8 cellular contexts compared by ENCODE assay signal in genomic region chr3:10992017-10992945, GRCh38. TPM values are rescaled to one million over a fixed set of nuclear protein-coding genes. Genes with fewer than 3 reads are reported as not detected.
DNase-seq lines count a peak whose midpoint lies in the region; ATAC-seq and TF ChIP-seq lines count a peak whose summit lies in the region.

SLC6A1 (plus strand) TSS chr3:10992748; CDS start chr3:11017212, 24,464 bp downstream.

- H3K27ac ChIP-seq in neural progenitor cell, result no peak within 1 kb of the TSS

- H3K4me1 ChIP-seq in neural progenitor cell, result peaks cover 4% of the 10 kb centered on the region

- peaks cover 74% of the 10 kb centered on the region for H3K27me3 ChIP-seq in neural progenitor cell

- no peaks in the 10 kb centered on the region for H4K20me1 ChIP-seq in neural progenitor cell (ENCODE audit: low read depth)

- no peak within 1 kb of the TSS for H3K27ac Mint-ChIP-seq in neural progenitor cell

- H3K36me3 Mint-ChIP-seq in neural progenitor cell, result no peaks in the 10 kb centered on the region

- no peaks in the 10 kb centered on the region for H3K79me2 ChIP-seq in neural progenitor cell (ENCODE audit: low read depth)

- no peaks in the 10 kb centered on the region for H3K9me3 Mint-ChIP-seq in neural progenitor cell

- DNase-seq in Ammon's horn (ENCODE audit: low spot score) (peak; percentile 87), NCI-H748 (lab: John Stamatoyannopoulos, UW; ENCODE audit: unreplicated experiment) (peak; percentile 41), fibroblast of villous mesenchyme (ENCODE audit: low read depth) (no peak), neural progenitor cell (ENCODE audit: low spot score) (peak; percentile 73), NAMALWA (ENCODE audit: low spot score) (no peak), dermis blood vessel endothelial cell (no peak)
- no peak for DNase-seq in stimulated activated CD4-positive, alpha-beta T cell treated with anti-CD3 and anti-CD28 coated beads, Interleukin-1b, Interleukin-23, amount 100 ng/mL, for 48 hours

- no peak within 1 kb of the TSS for H3K9ac ChIP-seq in neural progenitor cell

- no peaks in the 10 kb centered on the region for H3K9me3 ChIP-seq in neural progenitor cell (ENCODE audit: low read depth)

- no peak for ATAC-seq in GM21515 (IDR thresholded peaks at IDR 0.05; ENCODE audit: unreplicated experiment)

- peaks cover 61% of the 10 kb centered on the region for H3K27me3 Mint-ChIP-seq in neural progenitor cell (ENCODE audit: insufficient read depth, low read depth)

- H2AFZ ChIP-seq in neural progenitor cell (replicated peaks), result peak within 1 kb of the TSS; percentile 98

- H3K4me3 Mint-ChIP-seq in neural progenitor cell, result peak within 1 kb of the TSS; percentile 87

- H3K4me3 ChIP-seq in fibroblast of villous mesenchyme (ENCODE audit: low read depth, low read length), result peak within 1 kb of the TSS; percentile 41
- H3K4me3 ChIP-seq in neural progenitor cell, result peak within 1 kb of the TSS; percentile 58

- peaks cover 11% of the 10 kb centered on the region for H3F3A ChIP-seq in neural progenitor cell (ENCODE audit: low read depth)

- no peaks in the 10 kb centered on the region for H3K36me3 ChIP-seq in neural progenitor cell

- H3K4me2 ChIP-seq in neural progenitor cell, result peak within 1 kb of the TSS; percentile 86

- peak; percentile 8 for TF ChIP-seq CTCF in fibroblast of villous mesenchyme (IDR thresholded peaks at IDR 0.05; ENCODE audit: insufficient read depth, low read depth, low read length)
- TF ChIP-seq CTCF in neural progenitor cell (IDR thresholded peaks at IDR 0.05), result peak; percentile 50

- peaks cover 33% of the 10 kb centered on the region for H3K4me1 Mint-ChIP-seq in neural progenitor cell

RNA-seq across cellular contexts. Expression of gene SLC6A1, which starts in this region (rescaled TPM):
- not detected in 2 replicates for total RNA-seq in fibroblast of villous mesenchyme
- total RNA-seq in neural progenitor cell (ENCODE audit: low replicate concordance), result 0.52 and 0.77 TPM in 2 replicates
- under 0.01 TPM in 1 of 2 replicates, not detected in the other for total RNA-seq in dermis blood vessel endothelial cell

Comparison
In these comparisons a context has a peak if more than half of its experiments do, and no peak if none do; other contexts are left out.
1. Peak in DNase-seq, H3K4me3 ChIP-seq and H3K4me2 ChIP-seq in neural progenitor cell; RNA of the gene not detected or under 1 TPM.
2. DNase-seq: peak in Ammon's horn (single experiment) and NCI-H748 (single experiment); none in fibroblast of villous mesenchyme (single experiment), NAMALWA (single experiment), stimulated activated CD4-positive, alpha-beta T cell treated with anti-CD3 and anti-CD28 coated beads, Interleukin-1b, Interleukin-23, amount 100 ng/mL, for 48 hours (single experiment) and dermis blood vessel endothelial cell (single experiment).